ENCODE assay signal across 8 cellular contexts in the genomic region with DNA sequence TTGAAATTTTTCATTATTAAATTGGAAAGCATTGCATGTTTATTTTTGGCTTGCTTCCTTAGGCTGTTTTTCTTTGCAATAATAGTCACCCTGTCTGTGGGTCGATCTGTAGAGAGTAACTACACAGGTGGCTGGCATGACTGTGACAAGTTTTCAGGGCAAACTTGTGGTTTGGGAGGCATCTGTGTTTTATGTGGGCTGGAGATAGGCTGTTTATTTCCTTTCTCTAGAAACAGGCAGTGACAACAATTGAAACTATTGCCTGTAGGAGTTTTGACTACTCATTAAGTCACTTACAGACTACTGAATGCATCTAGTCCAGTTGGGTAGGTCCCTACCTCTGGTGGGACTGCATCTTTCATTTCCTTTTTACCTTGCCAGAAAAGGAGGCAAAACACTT.
DNase-seq lines count a peak whose midpoint lies in the region; ATAC-seq, FAIRE-seq and TF ChIP-seq lines count a peak whose summit lies in the region.

No MANE protein-coding gene starts in this region.

- peak; percentile 52 for FAIRE-seq in GM12878 (lab: Jason Lieb, UNC)

- RAD21 ChIA-PET in GM12878 (lab: Charles Lee; ENCODE audit: unreplicated experiment): no interaction called here

- WGBS in GM12878 (ENCODE audit: insufficient coverage, insufficient replicate concordance, low lambda C conversion rate, missing lambda C conversion rate): 4% methylated on average over 1 of the region's 1 CpG

- no peaks in the 10 kb centered on the region for H3K27me3 ChIP-seq in GM12878 (replicated peaks in 1 of 2; ENCODE audit: control insufficient read depth in 2 of 2, insufficient read depth in 2 of 2, low read length in 1 of 2)
- no peaks in the 10 kb centered on the region for H3K27me3 ChIP-seq in WERI-Rb-1 (ENCODE audit: insufficient read depth, low read depth, severe bottlenecking)

- H4K20me1 ChIP-seq in GM12878 (ENCODE audit: control insufficient read depth, insufficient read depth): no peaks in the 10 kb centered on the region

- no peak for TF ChIP-seq EP300 in GM12878 (IDR thresholded peaks at IDR 0.05; ENCODE audit: borderline replicate concordance in 1 of 2, control insufficient read depth in 1 of 2, low read depth in 2 of 2, low read length in 2 of 2)

- H2AFZ ChIP-seq in GM12878 (ENCODE audit: control insufficient read depth, low read depth, low read length): no peak overlapping the region

- no peak for TF ChIP-seq RAD21 in GM12878 (IDR thresholded peaks at IDR 0.05; ENCODE audit: insufficient read depth, low read depth, low read length)

- no peaks in the 10 kb centered on the region for H3K79me2 ChIP-seq in GM12878 (ENCODE audit: control insufficient read depth, insufficient read depth, low read length)

- no peak overlapping the region for H3K4me2 ChIP-seq in GM12878 (ENCODE audit: control insufficient read depth, insufficient read depth)

- peak; percentile 2 for DNase-seq in activated T-cell treated with anti-CD3 and anti-CD28 coated beads for 1 hour (ENCODE audit: low read depth)
- DNase-seq in activated T-cell treated with anti-CD3 and anti-CD28 coated beads, Interleukin-2, amount 50 U/mL, for 1 hour: no peak
- peak; percentile 62 for DNase-seq in M059J (ENCODE audit: low read depth)
- no peak for DNase-seq in GM12878 (ENCODE audit: low read depth, low spot score)
- DNase-seq in stimulated activated naive CD8-positive, alpha-beta T cell treated with anti-CD3 and anti-CD28 coated beads, Interleukin-15, Interleukin-2, amounts not matched to agents 100 U/mL and 50 U/mL, for 24 hours: peak; percentile 40
- DNase-seq in NCI-H82 treated with DMSO at 0.1 percent for 48 hours (lab: John Stamatoyannopoulos, UW; ENCODE audit: unreplicated experiment): no peak
- DNase-seq in WERI-Rb-1: no peak

- ATAC-seq in GM12878: peak; percentile 74
- ATAC-seq in stimulated activated naive CD8-positive, alpha-beta T cell treated with anti-CD3 and anti-CD28 coated beads, Interleukin-15, Interleukin-2, amounts not matched to agents 100 U/mL and 50 U/mL, for 24 hours: peak; percentile 94
- ATAC-seq in HG02970 (IDR thresholded peaks at IDR 0.05; ENCODE audit: low FRiP score, unreplicated experiment): no peak

- SMC1A ChIA-PET in GM12878 (lab: Charles Lee; ENCODE audit: uncharacterized antibody, unreplicated experiment): no interaction called here

- intact Hi-C loops in GM12878 (cut with micrococcal nuclease; ENCODE audit: unreplicated experiment): no loop called here

- peaks cover 3% of the 10 kb centered on the region; the same call in 1 of the 2 replicates for H3K4me1 ChIP-seq in GM12878 (ENCODE audit: control insufficient read depth, insufficient read depth, low read length)

- no TSS peak for BruUV-seq in GM12878 (replicated peaks; lab: Mats Ljungman, UMichigan)

- H3K4me3 ChIP-seq in GM12878 (no peak overlapping the region), WERI-Rb-1 (ENCODE audit: low read depth, low read length) (no peak overlapping the region)

- POLR2A ChIA-PET in GM12878 (lab: Charles Lee): no interaction called here

- H3K9me3 ChIP-seq in GM12878 (replicated peaks; ENCODE audit: control insufficient read depth, insufficient read depth, low read length): no peaks in the 10 kb centered on the region
- H3K9me3 ChIP-seq in WERI-Rb-1 (ENCODE audit: severe bottlenecking): no peaks in the 10 kb centered on the region

- in situ Hi-C loops in GM12878 (cut with MboI): no loop called here

- no peaks in the 10 kb centered on the region for H3K36me3 ChIP-seq in GM12878 (ENCODE audit: control insufficient read depth in 2 of 2, insufficient read depth in 2 of 2, low read length in 1 of 2)
- no peaks in the 10 kb centered on the region for H3K36me3 ChIP-seq in WERI-Rb-1

- no peak overlapping the region for H3K9ac ChIP-seq in GM12878 (ENCODE audit: control insufficient read depth, insufficient read depth, low read length)

- CTCF ChIA-PET in GM12878 (lab: Yijun Ruan, JAX): no interaction called here

- no peak overlapping the region for H3K27ac ChIP-seq in GM12878 (ENCODE audit: control insufficient read depth, insufficient read depth)
- H3K27ac ChIP-seq in WERI-Rb-1: no peak overlapping the region

- TF ChIP-seq POLR2A in GM12878 (IDR thresholded peaks at IDR 0.05; ENCODE audit: low read depth, low read length): no peak

- TF ChIP-seq CTCF in GM12878 (IDR thresholded peaks at IDR 0.05 in 2 of 3, conservative IDR thresholded peaks at IDR 0.05 in 1 of 3; ENCODE audit: control insufficient read depth in 2 of 3, extremely low read depth in 1 of 3, insufficient read depth in 1 of 3, low read depth in 3 of 3, low read length in 3 of 3) (no peak), WERI-Rb-1 (IDR thresholded peaks at IDR 0.05; ENCODE audit: low read depth, low read length) (no peak)

TF ChIP-seq in GM12878, 131 proteins besides CTCF, POLR2A, EP300 and RAD21:
- no peak for TF ChIP-seq CREB1 (IDR thresholded peaks at IDR 0.05; ENCODE audit: low read depth)
- TF ChIP-seq RUNX3 (IDR thresholded peaks at IDR 0.05; ENCODE audit: low read length): peak; percentile 50; the same call in 1 of the 2 replicates
- no peak for TF ChIP-seq MEF2B (IDR thresholded peaks at IDR 0.05; ENCODE audit: partially characterized antibody, poor library complexity, severe bottlenecking)

Comparison
In these comparisons a context has a peak if more than half of its experiments do, and no peak if none do; other contexts are left out.
1. DNase-seq: peak in activated T-cell treated with anti-CD3 and anti-CD28 coated beads for 1 hour (single experiment), M059J (single experiment) and stimulated activated naive CD8-positive, alpha-beta T cell treated with anti-CD3 and anti-CD28 coated beads, Interleukin-15, Interleukin-2, amounts not matched to agents 100 U/mL and 50 U/mL, for 24 hours (single experiment); none in activated T-cell treated with anti-CD3 and anti-CD28 coated beads, Interleukin-2, amount 50 U/mL, for 1 hour (single experiment), GM12878 (single experiment), NCI-H82 treated with DMSO at 0.1 percent for 48 hours (single experiment) and WERI-Rb-1 (single experiment).